In genomic region chr14:102201776-102202175, GRCh38 we compare ENCODE assay signal across 15 cellular contexts.
DNase-seq lines count a peak whose midpoint lies in the region; ATAC-seq and TF ChIP-seq lines count a peak whose summit lies in the region.
"Had no signal": no experiment of that assay in that cellular context is flagged by ENCODE, and none has a peak within 500 bp of the region (broad histone marks: within the 10 kb centered on the region; RNA-seq: fewer than 3 reads in every experiment).

No MANE protein-coding gene starts in this region.

- no peak for ATAC-seq in CD8-positive, alpha-beta T cell
- ATAC-seq in activated naive CD8-positive, alpha-beta T cell treated with anti-CD3 and anti-CD28 coated beads, Interleukin-2, amount 50 U/mL, for 24 hours = no peak
- peak in 1 of 2 donors; percentile 14 for ATAC-seq in natural killer cell treated with Interleukin-12 subunit alpha and Interleukin-12 subunit beta and Interleukin-15 and Interleukin-18, amount 100 ng/mL, for 72 hours
- no peak for ATAC-seq in HG03378 (IDR thresholded peaks at IDR 0.05; ENCODE audit: unreplicated experiment)
- ATAC-seq: mucosa of descending colon had no signal

- no peaks in the 10 kb centered on the region for H3K9me3 Mint-ChIP-seq in CD8-positive, alpha-beta T cell
- H3K9me3 Mint-ChIP-seq in activated naive CD8-positive, alpha-beta T cell treated with anti-CD3 and anti-CD28 coated beads, Interleukin-2, amount 50 U/mL, for 24 hours = no peaks in the 10 kb centered on the region
- H3K9me3 Mint-ChIP-seq in natural killer cell treated with Interleukin-12 subunit alpha and Interleukin-12 subunit beta and Interleukin-15 and Interleukin-18, amount 100 ng/mL, for 72 hours = no peaks in the 10 kb centered on the region
- H3K9me3 Mint-ChIP-seq: dendritic cell treated with granulocyte-macrophage colony-stimulating factor and Interleukin-4, amounts not matched to agents 40 ng/mL and 50 ng/mL, for 4 days had no signal

- CTCF ChIA-PET in CD8-positive, alpha-beta T cell (lab: Charles Lee) = no interaction called here

- intact Hi-C loops in CD8-positive, alpha-beta T cell (cut with DNase I, micrococcal nuclease) = no loop called here

- H3K27me3 ChIP-seq in CD8-positive, alpha-beta T cell (ENCODE audit: insufficient read depth, low read length) = no peaks in the 10 kb centered on the region
- no peaks in the 10 kb centered on the region for H3K27me3 ChIP-seq in H7 (ENCODE audit: control insufficient read depth, insufficient read depth, low read length)
- H3K27me3 ChIP-seq: ascending aorta, esophagus muscularis mucosa had no signal

- no peaks in the 10 kb centered on the region for H3K27me3 Mint-ChIP-seq in CD8-positive, alpha-beta T cell (ENCODE audit: low read depth)
- no peaks in the 10 kb centered on the region for H3K27me3 Mint-ChIP-seq in activated naive CD8-positive, alpha-beta T cell treated with anti-CD3 and anti-CD28 coated beads, Interleukin-2, amount 50 U/mL, for 24 hours
- no peaks in the 10 kb centered on the region for H3K27me3 Mint-ChIP-seq in natural killer cell treated with Interleukin-12 subunit alpha and Interleukin-12 subunit beta and Interleukin-15 and Interleukin-18, amount 100 ng/mL, for 72 hours
- H3K27me3 Mint-ChIP-seq: dendritic cell treated with granulocyte-macrophage colony-stimulating factor and Interleukin-4, amounts not matched to agents 40 ng/mL and 50 ng/mL, for 4 days had no signal

- H3K9me3 ChIP-seq in CD8-positive, alpha-beta T cell (ENCODE audit: low read length) = no peaks in the 10 kb centered on the region
- H3K9me3 ChIP-seq: ascending aorta, esophagus muscularis mucosa, mucosa of descending colon had no signal

- POLR2A ChIA-PET in CD8-positive, alpha-beta T cell (lab: Charles Lee) = no interaction called here

- H3K36me3 Mint-ChIP-seq in CD8-positive, alpha-beta T cell = peaks cover 74% of the 10 kb centered on the region
- peaks cover 38% of the 10 kb centered on the region for H3K36me3 Mint-ChIP-seq in activated naive CD8-positive, alpha-beta T cell treated with anti-CD3 and anti-CD28 coated beads, Interleukin-2, amount 50 U/mL, for 24 hours (ENCODE audit: low read depth)
- peaks cover 12% of the 10 kb centered on the region for H3K36me3 Mint-ChIP-seq in natural killer cell treated with Interleukin-12 subunit alpha and Interleukin-12 subunit beta and Interleukin-15 and Interleukin-18, amount 100 ng/mL, for 72 hours

- H3K27ac Mint-ChIP-seq in CD8-positive, alpha-beta T cell = peak overlapping the region; percentile 29
- peak overlapping the region; percentile 76 for H3K27ac Mint-ChIP-seq in activated naive CD8-positive, alpha-beta T cell treated with anti-CD3 and anti-CD28 coated beads, Interleukin-2, amount 50 U/mL, for 24 hours
- H3K27ac Mint-ChIP-seq in natural killer cell treated with Interleukin-12 subunit alpha and Interleukin-12 subunit beta and Interleukin-15 and Interleukin-18, amount 100 ng/mL, for 72 hours = peak overlapping the region; percentile 0 to 55
- H3K27ac Mint-ChIP-seq: dendritic cell treated with granulocyte-macrophage colony-stimulating factor and Interleukin-4, amounts not matched to agents 40 ng/mL and 50 ng/mL, for 4 days had no signal

- peaks cover 63% of the 10 kb centered on the region for H3K4me1 Mint-ChIP-seq in CD8-positive, alpha-beta T cell (ENCODE audit: low read depth)
- peaks cover 58% of the 10 kb centered on the region for H3K4me1 Mint-ChIP-seq in activated naive CD8-positive, alpha-beta T cell treated with anti-CD3 and anti-CD28 coated beads, Interleukin-2, amount 50 U/mL, for 24 hours
- H3K4me1 Mint-ChIP-seq in natural killer cell treated with Interleukin-12 subunit alpha and Interleukin-12 subunit beta and Interleukin-15 and Interleukin-18, amount 100 ng/mL, for 72 hours (ENCODE audit: low read depth in 2 of 2) = peaks cover 52 to 61% of the 10 kb centered on the region in 2 donors

- no peak for DNase-seq in CD8-positive, alpha-beta T cell
- peak; percentile 43 for DNase-seq in H7
- DNase-seq in activated naive CD8-positive, alpha-beta T cell treated with anti-CD3 and anti-CD28 coated beads, Interleukin-2, amount 50 U/mL, for 24 hours = no peak
- DNase-seq in natural killer cell treated with Interleukin-12 subunit alpha and Interleukin-12 subunit beta and Interleukin-15 and Interleukin-18, amount 100 ng/mL, for 72 hours (ENCODE audit: low spot score) = no peak
- no peak for DNase-seq in GF-D8 (lab: John Stamatoyannopoulos, UW)
- no peak for DNase-seq in GOT3 (lab: John Stamatoyannopoulos, UW)
- DNase-seq: activated CD8-positive, alpha-beta memory T cell treated with anti-CD3 and anti-CD28 coated beads, Interleukin-2, amount 50 U/mL, for 48 hours; mucosa of descending colon; NCI-H187; NCI-H510A treated with DMSO at 0.1 percent for 48 hours had no signal

- peaks cover 20% of the 10 kb centered on the region for H3K36me3 ChIP-seq in CD8-positive, alpha-beta T cell (ENCODE audit: insufficient read depth, low read length)
- H3K36me3 ChIP-seq in H7 (replicated peaks; ENCODE audit: control insufficient read depth, insufficient read depth, low read length) = peaks cover 4% of the 10 kb centered on the region

- H3K4me3 Mint-ChIP-seq in CD8-positive, alpha-beta T cell = no peak overlapping the region
- H3K4me3 Mint-ChIP-seq in activated naive CD8-positive, alpha-beta T cell treated with anti-CD3 and anti-CD28 coated beads, Interleukin-2, amount 50 U/mL, for 24 hours = no peak overlapping the region
- peak overlapping the region; percentile 43 for H3K4me3 Mint-ChIP-seq in natural killer cell treated with Interleukin-12 subunit alpha and Interleukin-12 subunit beta and Interleukin-15 and Interleukin-18, amount 100 ng/mL, for 72 hours
- H3K4me3 Mint-ChIP-seq: CD14-positive monocyte; dendritic cell treated with granulocyte-macrophage colony-stimulating factor and Interleukin-4, amounts not matched to agents 40 ng/mL and 50 ng/mL, for 4 days had no signal

- no peak overlapping the region for H3K27ac ChIP-seq in CD8-positive, alpha-beta T cell (ENCODE audit: low read depth, low read length)
- H3K27ac ChIP-seq: ascending aorta, esophagus muscularis mucosa had no signal

- H3K4me3 ChIP-seq in CD8-positive, alpha-beta T cell (ENCODE audit: low read depth, low read length) = no peak overlapping the region
- no peak overlapping the region for H3K4me3 ChIP-seq in H7 (ENCODE audit: insufficient read depth, low read depth, low read length)
- H3K4me3 ChIP-seq: ascending aorta, esophagus muscularis mucosa, mucosa of descending colon had no signal

- TF ChIP-seq CTCF in CD8-positive, alpha-beta T cell (IDR thresholded peaks at IDR 0.05) = no peak

- peaks cover 25% of the 10 kb centered on the region for H3K4me1 ChIP-seq in CD8-positive, alpha-beta T cell (ENCODE audit: insufficient read depth, low read length)
- H3K4me1 ChIP-seq: ascending aorta had no signal
